ENCODE assay signal across 1 cellular context in the genomic region with DNA sequence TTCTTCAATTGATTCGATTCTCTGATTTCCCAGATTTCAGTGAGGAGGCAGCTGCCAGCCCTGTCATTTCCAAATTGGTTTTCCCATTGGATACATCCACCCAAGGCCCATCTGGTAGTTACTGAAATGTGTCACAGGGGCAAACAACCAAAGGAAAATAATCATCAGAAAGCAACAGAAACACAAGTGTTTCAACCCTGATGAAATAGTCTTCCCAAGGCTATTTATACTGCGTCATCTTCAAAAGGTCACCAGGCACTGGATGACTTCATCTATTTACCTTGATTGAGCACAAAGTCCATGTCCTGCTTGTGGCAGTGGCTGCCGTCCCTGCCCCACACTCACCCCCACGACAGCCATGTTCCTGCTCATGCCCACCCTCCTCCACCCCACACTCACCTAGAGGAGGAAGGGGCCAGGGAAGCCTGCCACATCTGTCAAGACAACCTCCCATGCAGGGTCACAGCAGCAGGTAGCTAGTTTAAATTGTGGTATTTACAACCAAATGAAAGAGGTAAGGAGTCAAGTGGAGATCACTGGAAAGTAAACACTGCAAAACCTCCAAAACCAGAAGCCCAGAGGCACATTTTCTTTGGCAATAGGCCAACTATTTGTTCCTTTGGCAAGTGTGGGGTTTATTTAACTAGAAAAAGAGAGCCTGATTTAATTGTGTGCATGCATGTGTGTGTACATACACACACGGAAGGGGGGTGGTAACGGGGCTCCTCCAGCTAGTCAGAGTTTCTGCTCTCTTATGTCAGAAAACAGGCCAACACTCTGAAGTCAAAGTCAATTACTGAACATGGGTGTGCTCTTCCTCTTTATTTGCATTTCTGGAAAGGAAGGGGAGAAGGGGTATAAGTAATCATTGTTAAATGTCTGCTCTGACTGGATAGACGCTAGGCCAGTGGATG.
A peak's percentile ranks its signal among the peaks of the same experiment; 100 is the strongest.
TF ChIP-seq lines count a peak whose summit lies in the region.

No MANE protein-coding gene starts in this region.

TF ChIP-seq in HepG2, 621 proteins besides CTCF, POLR2A, EP300 and RAD21 (continued from another document and continues in another):
- TF ChIP-seq SMAD1 (CRISPR knock-in tag; IDR thresholded peaks at IDR 0.05; ENCODE audit: borderline replicate concordance, low read depth) = no peak; the same call in 1 of the 2 replicates
- peak; percentile 62; the same call in 1 of the 2 replicates for TF ChIP-seq ZNF441 (CRISPR knock-in tag; IDR thresholded peaks at IDR 0.05; ENCODE audit: borderline replicate concordance)
- TF ChIP-seq, protein P1, sequence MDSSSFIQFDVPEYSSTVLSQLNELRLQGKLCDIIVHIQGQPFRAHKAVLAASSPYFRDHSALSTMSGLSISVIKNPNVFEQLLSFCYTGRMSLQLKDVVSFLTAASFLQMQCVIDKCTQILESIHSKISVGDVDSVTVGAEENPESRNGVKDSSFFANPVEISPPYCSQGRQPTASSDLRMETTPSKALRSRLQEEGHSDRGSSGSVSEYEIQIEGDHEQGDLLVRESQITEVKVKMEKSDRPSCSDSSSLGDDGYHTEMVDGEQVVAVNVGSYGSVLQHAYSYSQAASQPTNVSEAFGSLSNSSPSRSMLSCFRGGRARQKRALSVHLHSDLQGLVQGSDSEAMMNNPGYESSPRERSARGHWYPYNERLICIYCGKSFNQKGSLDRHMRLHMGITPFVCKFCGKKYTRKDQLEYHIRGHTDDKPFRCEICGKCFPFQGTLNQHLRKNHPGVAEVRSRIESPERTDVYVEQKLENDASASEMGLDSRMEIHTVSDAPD (CRISPR knock-in tag; IDR thresholded peaks at IDR 0.05) = peak; percentile 83; the same call in 1 of the 2 replicates
- no peak for TF ChIP-seq NFE2 (CRISPR knock-in tag; IDR thresholded peaks at IDR 0.05)
- TF ChIP-seq RFX5 (IDR thresholded peaks at IDR 0.05; ENCODE audit: low read depth, low read length) = no peak
- TF ChIP-seq HNRNPK (IDR thresholded peaks at IDR 0.05; ENCODE audit: low read depth, low read length, poor library complexity, severe bottlenecking) = no peak
- TF ChIP-seq RORA (CRISPR knock-in tag; IDR thresholded peaks at IDR 0.05) = no peak
- no peak for TF ChIP-seq RAD51 (IDR thresholded peaks at IDR 0.05; ENCODE audit: borderline replicate concordance)
- TF ChIP-seq ZNF44 (CRISPR knock-in tag; IDR thresholded peaks at IDR 0.05) = peak; percentile 51
- no peak for TF ChIP-seq GABPA (IDR thresholded peaks at IDR 0.05; ENCODE audit: low read depth, low read length)
- no peak; the same call in 1 of the 2 replicates for TF ChIP-seq GABPA (CRISPR knock-in tag; IDR thresholded peaks at IDR 0.05; ENCODE audit: low read depth)
- peak; percentile 78; the same call in 1 of the 2 replicates for TF ChIP-seq ZNF557 (CRISPR knock-in tag; IDR thresholded peaks at IDR 0.05)
- TF ChIP-seq ZNF317 (CRISPR knock-in tag; IDR thresholded peaks at IDR 0.05) = peak; percentile 27; the same call in 1 of the 2 replicates
- peak; percentile 23; the same call in 1 of the 2 replicates for TF ChIP-seq KDM4B (CRISPR knock-in tag; IDR thresholded peaks at IDR 0.05)
- peak; percentile 45; the same call in 1 of the 2 replicates for TF ChIP-seq MED13 (CRISPR knock-in tag; IDR thresholded peaks at IDR 0.05)
- TF ChIP-seq ZNF766 (CRISPR knock-in tag; IDR thresholded peaks at IDR 0.05; ENCODE audit: borderline replicate concordance) = peak; percentile 63; the same call in 1 of the 2 replicates
- peak; percentile 11; the same call in 1 of the 2 replicates for TF ChIP-seq TGIF2 (CRISPR knock-in tag; IDR thresholded peaks at IDR 0.05)
- peak; percentile 84 for TF ChIP-seq ZNF589 (CRISPR knock-in tag; conservative IDR thresholded peaks at IDR 0.05)
- TF ChIP-seq, protein P2, sequence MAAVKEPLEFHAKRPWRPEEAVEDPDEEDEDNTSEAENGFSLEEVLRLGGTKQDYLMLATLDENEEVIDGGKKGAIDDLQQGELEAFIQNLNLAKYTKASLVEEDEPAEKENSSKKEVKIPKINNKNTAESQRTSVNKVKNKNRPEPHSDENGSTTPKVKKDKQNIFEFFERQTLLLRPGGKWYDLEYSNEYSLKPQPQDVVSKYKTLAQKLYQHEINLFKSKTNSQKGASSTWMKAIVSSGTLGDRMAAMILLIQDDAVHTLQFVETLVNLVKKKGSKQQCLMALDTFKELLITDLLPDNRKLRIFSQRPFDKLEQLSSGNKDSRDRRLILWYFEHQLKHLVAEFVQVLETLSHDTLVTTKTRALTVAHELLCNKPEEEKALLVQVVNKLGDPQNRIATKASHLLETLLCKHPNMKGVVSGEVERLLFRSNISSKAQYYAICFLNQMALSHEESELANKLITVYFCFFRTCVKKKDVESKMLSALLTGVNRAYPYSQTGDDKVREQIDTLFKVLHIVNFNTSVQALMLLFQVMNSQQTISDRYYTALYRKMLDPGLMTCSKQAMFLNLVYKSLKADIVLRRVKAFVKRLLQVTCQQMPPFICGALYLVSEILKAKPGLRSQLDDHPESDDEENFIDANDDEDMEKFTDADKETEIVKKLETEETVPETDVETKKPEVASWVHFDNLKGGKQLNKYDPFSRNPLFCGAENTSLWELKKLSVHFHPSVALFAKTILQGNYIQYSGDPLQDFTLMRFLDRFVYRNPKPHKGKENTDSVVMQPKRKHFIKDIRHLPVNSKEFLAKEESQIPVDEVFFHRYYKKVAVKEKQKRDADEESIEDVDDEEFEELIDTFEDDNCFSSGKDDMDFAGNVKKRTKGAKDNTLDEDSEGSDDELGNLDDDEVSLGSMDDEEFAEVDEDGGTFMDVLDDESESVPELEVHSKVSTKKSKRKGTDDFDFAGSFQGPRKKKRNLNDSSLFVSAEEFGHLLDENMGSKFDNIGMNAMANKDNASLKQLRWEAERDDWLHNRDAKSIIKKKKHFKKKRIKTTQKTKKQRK (IDR thresholded peaks at IDR 0.05; ENCODE audit: low read length) = no peak
- no peak for TF ChIP-seq ZNF619 (CRISPR knock-in tag; IDR thresholded peaks at IDR 0.05)
- peak; percentile 97 for TF ChIP-seq NCOR1 (IDR thresholded peaks at IDR 0.05; ENCODE audit: borderline replicate concordance, low read length)
- no peak for TF ChIP-seq NONO (IDR thresholded peaks at IDR 0.05)
- peak; percentile 94 for TF ChIP-seq NONO (CRISPR knock-in tag; conservative IDR thresholded peaks at IDR 0.05)
- 0 out of 2 replicates have a peak, but pooled peaks have one; percentile 17 for TF ChIP-seq SMYD3 (CRISPR knock-in tag; IDR thresholded peaks at IDR 0.05)
- no peak for TF ChIP-seq PHB2 (IDR thresholded peaks at IDR 0.05; ENCODE audit: partially characterized antibody)
- peak; percentile 80 for TF ChIP-seq BCL6 (CRISPR knock-in tag; IDR thresholded peaks at IDR 0.05)
- TF ChIP-seq FOXA3 (CRISPR knock-in tag; IDR thresholded peaks at IDR 0.05) = peak; percentile 93
- peak; percentile 64; the same call in 1 of the 2 replicates for TF ChIP-seq FOSL1 (CRISPR knock-in tag; IDR thresholded peaks at IDR 0.05; ENCODE audit: borderline replicate concordance)
- no peak for TF ChIP-seq ZNF567 (CRISPR knock-in tag; IDR thresholded peaks at IDR 0.05; ENCODE audit: borderline replicate concordance)
- TF ChIP-seq ZBTB37 (CRISPR knock-in tag; IDR thresholded peaks at IDR 0.05) = peak; percentile 64; the same call in 1 of the 2 replicates
- peak; percentile 19; the same call in 1 of the 2 replicates for TF ChIP-seq KLF12 (CRISPR knock-in tag; IDR thresholded peaks at IDR 0.05; ENCODE audit: borderline replicate concordance)
- TF ChIP-seq, protein P3, sequence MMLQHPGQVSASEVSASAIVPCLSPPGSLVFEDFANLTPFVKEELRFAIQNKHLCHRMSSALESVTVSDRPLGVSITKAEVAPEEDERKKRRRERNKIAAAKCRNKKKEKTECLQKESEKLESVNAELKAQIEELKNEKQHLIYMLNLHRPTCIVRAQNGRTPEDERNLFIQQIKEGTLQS (CRISPR knock-in tag; IDR thresholded peaks at IDR 0.05) = peak; percentile 99
- peak; percentile 42 for TF ChIP-seq RBFOX2 (IDR thresholded peaks at IDR 0.05; ENCODE audit: low read depth, low read length)
- TF ChIP-seq REPIN1 (CRISPR knock-in tag; IDR thresholded peaks at IDR 0.05; ENCODE audit: borderline replicate concordance, low read depth) = peak; percentile 79
- TF ChIP-seq ZKSCAN1 (IDR thresholded peaks at IDR 0.05; ENCODE audit: low read length) = no peak
- TF ChIP-seq ZNF121 (CRISPR knock-in tag; IDR thresholded peaks at IDR 0.05) = 0 out of 2 replicates have a peak, but pooled peaks have one; percentile 34
- no peak for TF ChIP-seq MTA3 (CRISPR knock-in tag; IDR thresholded peaks at IDR 0.05)
- no peak for TF ChIP-seq ZNF674 (CRISPR knock-in tag; IDR thresholded peaks at IDR 0.05; ENCODE audit: low read depth)
- TF ChIP-seq SKIL (CRISPR knock-in tag; IDR thresholded peaks at IDR 0.05; ENCODE audit: borderline replicate concordance) = peak; percentile 84
- no peak for TF ChIP-seq ZNF577 (CRISPR knock-in tag; IDR thresholded peaks at IDR 0.05; ENCODE audit: borderline replicate concordance, low read depth)
- TF ChIP-seq ZNF598 (CRISPR knock-in tag; IDR thresholded peaks at IDR 0.05; ENCODE audit: borderline replicate concordance) = peak; percentile 70; the same call in 1 of the 2 replicates
- TF ChIP-seq ZNF296 (CRISPR knock-in tag; conservative IDR thresholded peaks at IDR 0.05) = no peak
- TF ChIP-seq ZNF354B (CRISPR knock-in tag; IDR thresholded peaks at IDR 0.05) = no peak
- peak; percentile 88; the same call in 1 of the 2 replicates for TF ChIP-seq ZMYM3 (CRISPR knock-in tag; IDR thresholded peaks at IDR 0.05)
- peak; percentile 87 for TF ChIP-seq ZNF501 (CRISPR knock-in tag; IDR thresholded peaks at IDR 0.05)
- no peak for TF ChIP-seq ZFP36L2 (CRISPR knock-in tag; IDR thresholded peaks at IDR 0.05)
- TF ChIP-seq, protein P4, sequence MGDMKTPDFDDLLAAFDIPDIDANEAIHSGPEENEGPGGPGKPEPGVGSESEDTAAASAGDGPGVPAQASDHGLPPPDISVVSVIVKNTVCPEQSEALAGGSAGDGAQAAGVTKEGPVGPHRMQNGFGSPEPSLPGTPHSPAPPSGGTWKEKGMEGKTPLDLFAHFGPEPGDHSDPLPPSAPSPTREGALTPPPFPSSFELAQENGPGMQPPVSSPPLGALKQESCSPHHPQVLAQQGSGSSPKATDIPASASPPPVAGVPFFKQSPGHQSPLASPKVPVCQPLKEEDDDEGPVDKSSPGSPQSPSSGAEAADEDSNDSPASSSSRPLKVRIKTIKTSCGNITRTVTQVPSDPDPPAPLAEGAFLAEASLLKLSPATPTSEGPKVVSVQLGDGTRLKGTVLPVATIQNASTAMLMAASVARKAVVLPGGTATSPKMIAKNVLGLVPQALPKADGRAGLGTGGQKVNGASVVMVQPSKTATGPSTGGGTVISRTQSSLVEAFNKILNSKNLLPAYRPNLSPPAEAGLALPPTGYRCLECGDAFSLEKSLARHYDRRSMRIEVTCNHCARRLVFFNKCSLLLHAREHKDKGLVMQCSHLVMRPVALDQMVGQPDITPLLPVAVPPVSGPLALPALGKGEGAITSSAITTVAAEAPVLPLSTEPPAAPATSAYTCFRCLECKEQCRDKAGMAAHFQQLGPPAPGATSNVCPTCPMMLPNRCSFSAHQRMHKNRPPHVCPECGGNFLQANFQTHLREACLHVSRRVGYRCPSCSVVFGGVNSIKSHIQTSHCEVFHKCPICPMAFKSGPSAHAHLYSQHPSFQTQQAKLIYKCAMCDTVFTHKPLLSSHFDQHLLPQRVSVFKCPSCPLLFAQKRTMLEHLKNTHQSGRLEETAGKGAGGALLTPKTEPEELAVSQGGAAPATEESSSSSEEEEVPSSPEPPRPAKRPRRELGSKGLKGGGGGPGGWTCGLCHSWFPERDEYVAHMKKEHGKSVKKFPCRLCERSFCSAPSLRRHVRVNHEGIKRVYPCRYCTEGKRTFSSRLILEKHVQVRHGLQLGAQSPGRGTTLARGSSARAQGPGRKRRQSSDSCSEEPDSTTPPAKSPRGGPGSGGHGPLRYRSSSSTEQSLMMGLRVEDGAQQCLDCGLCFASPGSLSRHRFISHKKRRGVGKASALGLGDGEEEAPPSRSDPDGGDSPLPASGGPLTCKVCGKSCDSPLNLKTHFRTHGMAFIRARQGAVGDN (CRISPR knock-in tag; IDR thresholded peaks at IDR 0.05) = peak; percentile 94
- no peak; the same call in 1 of the 2 replicates for TF ChIP-seq ZNF280B (CRISPR knock-in tag; IDR thresholded peaks at IDR 0.05; ENCODE audit: borderline replicate concordance)
